In the genomic region with DNA sequence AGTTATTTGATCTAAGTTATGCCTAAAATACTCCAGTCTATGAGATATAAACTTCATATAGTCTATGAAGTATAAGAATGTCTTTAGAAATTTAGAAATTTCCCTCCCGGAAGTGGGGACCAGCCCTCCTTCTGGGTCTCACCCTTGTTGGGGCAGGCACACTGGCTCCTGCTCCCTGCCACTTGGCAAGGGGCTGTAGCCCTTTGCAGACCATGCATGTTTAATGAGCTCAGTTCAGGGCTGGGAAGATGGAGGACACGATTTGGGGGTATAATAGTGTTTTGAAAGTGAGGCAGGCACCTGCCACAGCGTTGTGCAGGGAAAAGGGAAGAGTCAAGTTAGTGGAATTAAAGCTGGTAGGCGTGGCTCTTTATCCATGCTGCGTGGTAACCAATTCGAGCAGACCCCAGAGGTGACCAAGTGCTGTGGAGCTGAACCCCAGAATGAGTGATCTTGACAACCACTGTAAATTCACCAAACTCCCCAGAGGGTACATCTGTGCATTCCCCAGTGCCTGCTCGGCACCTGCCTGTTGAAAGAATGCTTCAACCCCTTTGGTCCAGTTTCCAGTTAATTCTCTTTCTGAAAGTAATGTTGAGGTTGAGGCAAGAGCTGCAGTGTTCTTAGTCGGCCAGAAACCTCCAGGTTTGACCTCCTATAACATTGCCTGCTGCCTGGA, we compare ENCODE assay signal across 16 cellular contexts.
"Had no signal": no experiment of that assay in that cellular context is flagged by ENCODE, and none has a peak within 500 bp of the region (broad histone marks: within the 10 kb centered on the region; RNA-seq: fewer than 3 reads in every experiment).

No MANE protein-coding gene starts in this region.

- H3K27me3 Mint-ChIP-seq: activated naive CD8-positive, alpha-beta T cell; stimulated activated naive CD8-positive, alpha-beta T cell treated with anti-CD3 and anti-CD28 coated beads, Interleukin-15, Interleukin-2, amounts not matched to agents 100 ng/mL and 50 ng/mL, for 24 hours had no signal

- H3K4me3 ChIP-seq: esophagus squamous epithelium, psoas muscle, testis had no signal

- H3K27ac Mint-ChIP-seq: activated naive CD8-positive, alpha-beta T cell; nephron; stimulated activated naive CD8-positive, alpha-beta T cell treated with anti-CD3 and anti-CD28 coated beads, Interleukin-15, Interleukin-2, amounts not matched to agents 100 ng/mL and 50 ng/mL, for 24 hours; T-helper 1 cell treated with Interleukin-12 subunit alpha and Interleukin-12 subunit beta and Interleukin-4 antibody, amounts not matched to agents 30 μg/mL and 1 μg/mL, for 36 hours had no signal

- H3K27me3 ChIP-seq: brain microvascular endothelial cell, esophagus squamous epithelium, testis had no signal

- H3K4me3 Mint-ChIP-seq: activated naive CD8-positive, alpha-beta T cell; nephron; stimulated activated naive CD8-positive, alpha-beta T cell treated with anti-CD3 and anti-CD28 coated beads, Interleukin-15, Interleukin-2, amounts not matched to agents 100 ng/mL and 50 ng/mL, for 24 hours; T-helper 1 cell treated with Interleukin-12 subunit alpha and Interleukin-12 subunit beta and Interleukin-4 antibody, amounts not matched to agents 30 μg/mL and 1 μg/mL, for 36 hours had no signal

- DNase-seq: activated effector memory CD4-positive, alpha-beta T cell treated with Interleukin-2 at 50 U/mL for 16 hours; activated T-cell treated with anti-CD3 and anti-CD28 coated beads, Interleukin-2, amount 50 U/mL, for 1 hour; brain microvascular endothelial cell; cerebellar nuclear complex; esophagus squamous epithelium; foreskin fibroblast; head of caudate nucleus; mammary epithelial cell; occipital lobe; psoas muscle; testis had no signal

- H3K27ac ChIP-seq: brain microvascular endothelial cell, esophagus squamous epithelium, psoas muscle, testis had no signal

- ATAC-seq: psoas muscle, sciatic nerve had no signal

- H3K36me3 ChIP-seq: brain microvascular endothelial cell had no signal

- H3K9me3 ChIP-seq: esophagus squamous epithelium, psoas muscle, testis had no signal

- H3K4me1 Mint-ChIP-seq: nephron had no signal

- H3K9me3 Mint-ChIP-seq: nephron; stimulated activated naive CD8-positive, alpha-beta T cell treated with anti-CD3 and anti-CD28 coated beads, Interleukin-15, Interleukin-2, amounts not matched to agents 100 ng/mL and 50 ng/mL, for 24 hours; T-helper 1 cell treated with Interleukin-12 subunit alpha and Interleukin-12 subunit beta and Interleukin-4 antibody, amounts not matched to agents 30 μg/mL and 1 μg/mL, for 36 hours had no signal

- H3K4me1 ChIP-seq: psoas muscle, testis had no signal
